ENCODE assay signal across 8 cellular contexts in the genomic region with DNA sequence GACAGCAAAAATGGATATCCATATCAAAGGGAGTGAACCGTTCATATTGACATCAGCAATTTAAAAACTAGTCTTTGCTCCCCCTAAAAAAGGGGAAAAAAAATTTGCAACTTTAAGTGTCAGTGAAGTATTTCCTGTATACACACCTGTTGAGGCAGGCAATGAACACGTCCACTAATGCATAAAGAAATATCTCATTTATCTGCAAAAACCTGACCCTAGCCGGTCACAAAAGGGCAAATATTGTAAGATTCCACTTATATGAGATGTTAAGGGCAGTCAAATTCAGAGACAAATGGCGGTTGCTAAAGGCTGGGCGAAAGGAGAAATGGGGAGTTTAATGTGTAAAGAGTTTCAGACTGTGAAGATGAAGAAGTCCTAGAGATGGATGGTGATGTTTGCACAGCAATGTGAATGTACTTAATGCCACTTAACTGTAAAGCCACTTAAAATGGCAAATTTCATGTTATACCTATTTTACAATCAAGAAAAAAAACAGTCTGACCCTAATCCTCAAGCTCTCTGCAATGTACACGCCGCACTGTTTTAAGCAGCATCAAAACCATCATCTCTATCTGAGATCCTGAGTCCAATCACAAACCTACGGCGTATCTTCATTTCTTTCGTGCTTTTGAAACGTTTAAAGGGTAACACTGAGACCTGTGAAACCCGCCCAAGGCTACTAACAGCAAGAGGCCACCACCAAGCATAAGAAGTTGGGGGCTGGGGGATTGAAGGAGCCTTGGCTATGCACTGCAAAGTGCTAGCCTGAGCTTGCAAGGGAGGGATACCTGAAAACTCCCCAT.
DNase-seq lines count a peak whose midpoint lies in the region; TF ChIP-seq lines count a peak whose summit lies in the region.

No MANE protein-coding gene starts in this region.

- peak overlapping the region; percentile 96 for H3K4me2 ChIP-seq in BLaER1

- peaks cover 39% of the 10 kb centered on the region for H3K4me1 ChIP-seq in BLaER1
- peaks cover 9% of the 10 kb centered on the region for H3K4me1 ChIP-seq in mucosa of stomach (ENCODE audit: control insufficient read depth, insufficient read depth, low read length)

- H3K27ac ChIP-seq in BLaER1 (peak overlapping the region; percentile 94), brain microvascular endothelial cell (peak overlapping the region; percentile 81)

- peak overlapping the region; percentile 95 for H3K9ac ChIP-seq in BLaER1
- peak overlapping the region; percentile 94 for H3K9ac ChIP-seq in mucosa of stomach (ENCODE audit: low read length)

- DNase-seq in HuH-7.5 (ENCODE audit: low spot score) (peak; percentile 11), brain microvascular endothelial cell (no peak), NCI-H510A treated with DMSO at 0.1 percent for 48 hours (lab: John Stamatoyannopoulos, UW) (no peak), NCI-H1417 treated with DMSO at 0.1 percent for 48 hours (lab: John Stamatoyannopoulos, UW) (no peak), glomerular visceral epithelial cell (ENCODE audit: extremely low spot score) (no peak)
- DNase-seq in stimulated activated CD4-positive, alpha-beta T cell treated with anti-CD3 and anti-CD28 coated beads, Interleukin-4, amount 100 ng/mL, for 1 hour: no peak

- TF ChIP-seq CTCF in brain microvascular endothelial cell (IDR thresholded peaks at IDR 0.05; ENCODE audit: low read depth, low read length, missing control alignments): no peak

- H3K27me3 ChIP-seq in BLaER1: no peaks in the 10 kb centered on the region
- H3K27me3 ChIP-seq in brain microvascular endothelial cell (replicated peaks): no peaks in the 10 kb centered on the region
- H3K27me3 ChIP-seq in mucosa of stomach (ENCODE audit: control insufficient read depth, insufficient read depth, low read length): no peaks in the 10 kb centered on the region

- H4K20me1 ChIP-seq in BLaER1: peaks cover 10% of the 10 kb centered on the region

- H3K36me3 ChIP-seq in BLaER1: peaks cover 38% of the 10 kb centered on the region
- peaks cover 9% of the 10 kb centered on the region for H3K36me3 ChIP-seq in brain microvascular endothelial cell (replicated peaks)
- H3K36me3 ChIP-seq in mucosa of stomach (ENCODE audit: control insufficient read depth, insufficient read depth, low read length): no peaks in the 10 kb centered on the region

- in situ Hi-C loops in brain microvascular endothelial cell (cut with HindIII; ENCODE audit: low pct_ligation_motif_present, low sequenced_read_pairs): no loop called here

- no peaks in the 10 kb centered on the region for H3K9me3 ChIP-seq in BLaER1
- no peaks in the 10 kb centered on the region for H3K9me3 ChIP-seq in mucosa of stomach (ENCODE audit: control insufficient read depth, low read length)

- H3K4me3 ChIP-seq in BLaER1: peak overlapping the region; percentile 91
- H3K4me3 ChIP-seq in brain microvascular endothelial cell (ENCODE audit: low read depth, low read length): peak overlapping the region; percentile 95
- peak overlapping the region; percentile 48 for H3K4me3 ChIP-seq in mucosa of stomach (ENCODE audit: low read length)
